9 cellular contexts compared by ENCODE assay signal in genomic region chr18:45920367-45920766, GRCh38. TPM values are rescaled to one million over a fixed set of nuclear protein-coding genes. Genes with fewer than 3 reads are reported as not detected.
DNase-seq lines count a peak whose midpoint lies in the region; ATAC-seq, FAIRE-seq and TF ChIP-seq lines count a peak whose summit lies in the region.
"Had no signal": no experiment of that assay in that cellular context is flagged by ENCODE, and none has a peak within 500 bp of the region (broad histone marks: within the 10 kb centered on the region; RNA-seq: fewer than 3 reads in every experiment).

No MANE protein-coding gene starts in this region.

- DNase-seq in DMS 273 treated with DMSO at 0.1 percent for 48 hours (lab: John Stamatoyannopoulos, UW), result peak; percentile 62
- peak; percentile 77 for DNase-seq in NCI-H2196 (lab: John Stamatoyannopoulos, UW; ENCODE audit: unreplicated experiment)
- peak; percentile 34 to 84 for DNase-seq in dermis microvascular lymphatic vessel endothelial cell (ENCODE audit: low read depth in 2 of 2)
- DNase-seq in occipital lobe (lab: John Stamatoyannopoulos, UW), result peak; percentile 3
- DNase-seq in stimulated activated CD4-positive, alpha-beta T cell treated with anti-CD3 and anti-CD28 coated beads, Interleukin-1b, Interleukin-23, amount 100 ng/mL, for 48 hours, result no peak
- DNase-seq in activated CD8-positive, alpha-beta T cell treated with anti-CD3 and anti-CD28 coated beads for 36 hours, result no peak
- DNase-seq in MV-4-11 (lab: John Stamatoyannopoulos, UW), result no peak
- DNase-seq in frontal cortex (ENCODE audit: low spot score in 2 of 2), result no peak

- TF ChIP-seq CTCF in activated CD8-positive, alpha-beta T cell treated with anti-CD3 and anti-CD28 coated beads for 36 hours (IDR thresholded peaks at IDR 0.05), result no peak

- POLR2A ChIA-PET in activated CD8-positive, alpha-beta T cell treated with anti-CD3 and anti-CD28 coated beads for 36 hours (lab: Charles Lee), result no interaction called here

- no peaks in the 10 kb centered on the region for H3K9me3 Mint-ChIP-seq in activated CD8-positive, alpha-beta T cell treated with anti-CD3 and anti-CD28 coated beads for 36 hours
- H3K9me3 Mint-ChIP-seq: activated naive CD4-positive, alpha-beta T cell treated with anti-CD3 and anti-CD28 coated beads, Interleukin-2, amount 50 U/mL, for 24 hours had no signal

- CTCF ChIA-PET in activated CD8-positive, alpha-beta T cell treated with anti-CD3 and anti-CD28 coated beads for 36 hours (lab: Charles Lee), result interaction anchor here (0.9 to 1.5 kb wide), 4 partner anchors 10 to 153 kb away, joined by 3 to 4 read pairs (median 4); partner anchors contain the start of gene PSTPIP2

- no peak overlapping the region for H3K4me3 Mint-ChIP-seq in activated CD8-positive, alpha-beta T cell treated with anti-CD3 and anti-CD28 coated beads for 36 hours
- H3K4me3 Mint-ChIP-seq: activated naive CD4-positive, alpha-beta T cell treated with anti-CD3 and anti-CD28 coated beads, Interleukin-2, amount 50 U/mL, for 24 hours had no signal

- no peaks in the 10 kb centered on the region for H3K27me3 Mint-ChIP-seq in activated CD8-positive, alpha-beta T cell treated with anti-CD3 and anti-CD28 coated beads for 36 hours
- H3K27me3 Mint-ChIP-seq: activated naive CD4-positive, alpha-beta T cell treated with anti-CD3 and anti-CD28 coated beads, Interleukin-2, amount 50 U/mL, for 24 hours had no signal

- peaks cover 7% of the 10 kb centered on the region for H3K4me1 Mint-ChIP-seq in activated CD8-positive, alpha-beta T cell treated with anti-CD3 and anti-CD28 coated beads for 36 hours (ENCODE audit: low read depth)

- H3K27ac Mint-ChIP-seq in activated CD8-positive, alpha-beta T cell treated with anti-CD3 and anti-CD28 coated beads for 36 hours, result no peak overlapping the region

- FAIRE-seq in frontal cortex (lab: Jason Lieb, UNC), result no peak

- H3K36me3 Mint-ChIP-seq in activated CD8-positive, alpha-beta T cell treated with anti-CD3 and anti-CD28 coated beads for 36 hours (ENCODE audit: low read depth), result peaks cover 22% of the 10 kb centered on the region

- intact Hi-C loops in activated CD8-positive, alpha-beta T cell treated with anti-CD3 and anti-CD28 coated beads for 36 hours (cut with micrococcal nuclease), result no loop called here

- ATAC-seq in activated CD8-positive, alpha-beta T cell treated with anti-CD3 and anti-CD28 coated beads for 36 hours, result no peak

RNA-seq across cellular contexts. Expression of gene EPG5, which starts 46.8 kb away (rescaled TPM):
- total RNA-seq in dermis microvascular lymphatic vessel endothelial cell, result 9.2 and 14.8 TPM in 2 replicates
- 35.2 TPM for total RNA-seq in occipital lobe
- 10 to 100 TPM; 15.3 to 19.0 TPM for total RNA-seq in activated CD8-positive, alpha-beta T cell treated with anti-CD3 and anti-CD28 coated beads for 36 hours
- total RNA-seq in frontal cortex, result 26.1 TPM

Comparison
In these comparisons a context has a peak if more than half of its experiments do, and no peak if none do; other contexts are left out.
1. DNase-seq: peak in DMS 273 treated with DMSO at 0.1 percent for 48 hours (single experiment), NCI-H2196 (single experiment), dermis microvascular lymphatic vessel endothelial cell (2 of 2) and occipital lobe (single experiment); none in stimulated activated CD4-positive, alpha-beta T cell treated with anti-CD3 and anti-CD28 coated beads, Interleukin-1b, Interleukin-23, amount 100 ng/mL, for 48 hours (single experiment), activated CD8-positive, alpha-beta T cell treated with anti-CD3 and anti-CD28 coated beads for 36 hours (single experiment), MV-4-11 (single experiment) and frontal cortex (0 of 2).